In genomic region chr2:177876950-177877349, GRCh38 we compare ENCODE assay signal across 23 cellular contexts.
DNase-seq lines count a peak whose midpoint lies in the region; ATAC-seq and TF ChIP-seq lines count a peak whose summit lies in the region.
"Had no signal": no experiment of that assay in that cellular context is flagged by ENCODE, and none has a peak within 500 bp of the region (broad histone marks: within the 10 kb centered on the region; RNA-seq: fewer than 3 reads in every experiment).

No MANE protein-coding gene starts in this region.

- intact Hi-C loops in heart left ventricle (cut with DNase I) = no loop called here
- intact Hi-C loops in right lobe of liver (cut with DNase I) = no loop called here

- H3K27ac ChIP-seq in cardiac muscle cell (peak overlapping the region; percentile 42), heart left ventricle (no peak overlapping the region), right lobe of liver (peak overlapping the region in 2 of 3 donors; percentile 40 to 47)
- H3K27ac ChIP-seq: BLaER1 had no signal

- H3K36me3 ChIP-seq in cardiac muscle cell (no peaks in the 10 kb centered on the region), heart left ventricle (no peaks in the 10 kb centered on the region), right lobe of liver (no peaks in the 10 kb centered on the region)
- H3K36me3 ChIP-seq: BE2C, BLaER1 had no signal

- no peaks in the 10 kb centered on the region for H3K9me3 ChIP-seq in cardiac muscle cell (ENCODE audit: low read depth)
- H3K9me3 ChIP-seq in heart left ventricle = peaks cover 0 to 3% (median 0%) of the 10 kb centered on the region in 12 donors
- no peaks in the 10 kb centered on the region for H3K9me3 ChIP-seq in right lobe of liver
- H3K9me3 ChIP-seq: BE2C, BLaER1 had no signal

- H3K27me3 ChIP-seq in cardiac muscle cell (no peaks in the 10 kb centered on the region), heart left ventricle (no peaks in the 10 kb centered on the region), right lobe of liver (no peaks in the 10 kb centered on the region)
- H3K27me3 ChIP-seq: BE2C, BLaER1 had no signal

- no peak for ATAC-seq in heart left ventricle
- ATAC-seq in left lobe of liver = peak; percentile 56
- ATAC-seq in right lobe of liver = peak in 3 of 4 donors; percentile 32 to 52 (median 42)
- ATAC-seq: GM12878 had no signal

- H3K4me3 ChIP-seq in cardiac muscle cell (no peak overlapping the region), heart left ventricle (no peak overlapping the region), right lobe of liver (no peak overlapping the region)
- H3K4me3 ChIP-seq: BLaER1, GM12878 had no signal

- TF ChIP-seq CTCF in cardiac muscle cell (IDR thresholded peaks at IDR 0.05; ENCODE audit: low read depth, low read length) = no peak
- no peak for TF ChIP-seq CTCF in heart left ventricle (IDR thresholded peaks at IDR 0.05)
- no peak for TF ChIP-seq CTCF in right lobe of liver (IDR thresholded peaks at IDR 0.05)

- WGBS in heart left ventricle, 4 donors = 74 to 91% (median 83%) methylated on average over 8 of the region's 8 CpGs
- 50% methylated on average over 6 of the region's 8 CpGs for WGBS in right lobe of liver (ENCODE audit: insufficient coverage, low coverage, low lambda C conversion rate, missing lambda C conversion rate)

- H3K4me1 ChIP-seq in cardiac muscle cell (ENCODE audit: low read depth) (peaks cover 4% of the 10 kb centered on the region), heart left ventricle (peaks cover 0 to 13% (median 0%) of the 10 kb centered on the region in 12 donors), right lobe of liver (peaks cover 0 to 79% (median 18%) of the 10 kb centered on the region in 4 donors)
- H3K4me1 ChIP-seq: BE2C, BLaER1 had no signal

- no peak for DNase-seq in cardiac muscle cell (ENCODE audit: low read depth in 1 of 2, low spot score in 1 of 2)
- no peak for DNase-seq in heart left ventricle
- DNase-seq in left lobe of liver (ENCODE audit: low spot score) = no peak
- no peak for DNase-seq in right lobe of liver
- DNase-seq in stimulated activated CD4-positive, alpha-beta T cell treated with anti-CD3 and anti-CD28 coated beads, Interleukin-2, amount 100 ng/mL, for 24 hours = no peak
- no peak for DNase-seq in OCI-M1 (lab: John Stamatoyannopoulos, UW)
- DNase-seq: 8988T; ACHN; BE2C; C1 segment of cervical spinal cord; CD4-positive, alpha-beta memory T cell; CD4-positive, CD25-positive, alpha-beta regulatory T cell; CD8-positive, alpha-beta memory T cell; COR-L47; DMS 273 treated with DMSO at 0.1 percent for 48 hours; DMS153; DMS53; DMS79; DND-41; EL; GDM1 had no signal

- no peak for TF ChIP-seq POLR2A in heart left ventricle (IDR thresholded peaks at IDR 0.05)
- no peak for TF ChIP-seq POLR2A in right lobe of liver (IDR thresholded peaks at IDR 0.05)

Comparison
In these comparisons a context has a peak if more than half of its experiments do, and no peak if none do; other contexts are left out.
1. H3K27ac ChIP-seq: peak in cardiac muscle cell (single experiment) and right lobe of liver (2 of 3); none in heart left ventricle (0 of 12).
2. ATAC-seq: peak in left lobe of liver (single experiment) and right lobe of liver (3 of 4); none in heart left ventricle (0 of 4).